2 cellular contexts compared by ENCODE assay signal in genomic region chr3:42663581-42664442, GRCh38.
TF ChIP-seq lines count a peak whose summit lies in the region.

No MANE protein-coding gene starts in this region.

TF ChIP-seq in SK-N-SH, 30 proteins besides CTCF, POLR2A, EP300 and RAD21 (continued from another document):
- TF ChIP-seq MAX (IDR thresholded peaks at IDR 0.05; ENCODE audit: low read depth) (no peak), JUND (IDR thresholded peaks at IDR 0.05) (no peak), NFIC (IDR thresholded peaks at IDR 0.05; ENCODE audit: borderline replicate concordance) (no peak), MXI1 (IDR thresholded peaks at IDR 0.05; ENCODE audit: low read depth, low read length) (no peak), PBX3 (IDR thresholded peaks at IDR 0.05) (no peak), SMC3 (IDR thresholded peaks at IDR 0.05; ENCODE audit: low read depth, low read length) (no peak), FOXJ3 (CRISPR knock-in tag; IDR thresholded peaks at IDR 0.05) (no peak), ELF1 (IDR thresholded peaks at IDR 0.05) (no peak), TAF1 (IDR thresholded peaks at IDR 0.05; ENCODE audit: borderline replicate concordance, low read depth, low read length) (no peak)
- TF ChIP-seq, protein P1, sequence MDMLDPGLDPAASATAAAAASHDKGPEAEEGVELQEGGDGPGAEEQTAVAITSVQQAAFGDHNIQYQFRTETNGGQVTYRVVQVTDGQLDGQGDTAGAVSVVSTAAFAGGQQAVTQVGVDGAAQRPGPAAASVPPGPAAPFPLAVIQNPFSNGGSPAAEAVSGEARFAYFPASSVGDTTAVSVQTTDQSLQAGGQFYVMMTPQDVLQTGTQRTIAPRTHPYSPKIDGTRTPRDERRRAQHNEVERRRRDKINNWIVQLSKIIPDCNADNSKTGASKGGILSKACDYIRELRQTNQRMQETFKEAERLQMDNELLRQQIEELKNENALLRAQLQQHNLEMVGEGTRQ (IDR thresholded peaks at IDR 0.05; ENCODE audit: borderline replicate concordance, low read depth, low read length), result no peak
- TF ChIP-seq, protein P2, sequence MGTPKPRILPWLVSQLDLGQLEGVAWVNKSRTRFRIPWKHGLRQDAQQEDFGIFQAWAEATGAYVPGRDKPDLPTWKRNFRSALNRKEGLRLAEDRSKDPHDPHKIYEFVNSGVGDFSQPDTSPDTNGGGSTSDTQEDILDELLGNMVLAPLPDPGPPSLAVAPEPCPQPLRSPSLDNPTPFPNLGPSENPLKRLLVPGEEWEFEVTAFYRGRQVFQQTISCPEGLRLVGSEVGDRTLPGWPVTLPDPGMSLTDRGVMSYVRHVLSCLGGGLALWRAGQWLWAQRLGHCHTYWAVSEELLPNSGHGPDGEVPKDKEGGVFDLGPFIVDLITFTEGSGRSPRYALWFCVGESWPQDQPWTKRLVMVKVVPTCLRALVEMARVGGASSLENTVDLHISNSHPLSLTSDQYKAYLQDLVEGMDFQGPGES (IDR thresholded peaks at IDR 0.05; ENCODE audit: low read depth, low read length), result no peak
- TF ChIP-seq, protein P3, sequence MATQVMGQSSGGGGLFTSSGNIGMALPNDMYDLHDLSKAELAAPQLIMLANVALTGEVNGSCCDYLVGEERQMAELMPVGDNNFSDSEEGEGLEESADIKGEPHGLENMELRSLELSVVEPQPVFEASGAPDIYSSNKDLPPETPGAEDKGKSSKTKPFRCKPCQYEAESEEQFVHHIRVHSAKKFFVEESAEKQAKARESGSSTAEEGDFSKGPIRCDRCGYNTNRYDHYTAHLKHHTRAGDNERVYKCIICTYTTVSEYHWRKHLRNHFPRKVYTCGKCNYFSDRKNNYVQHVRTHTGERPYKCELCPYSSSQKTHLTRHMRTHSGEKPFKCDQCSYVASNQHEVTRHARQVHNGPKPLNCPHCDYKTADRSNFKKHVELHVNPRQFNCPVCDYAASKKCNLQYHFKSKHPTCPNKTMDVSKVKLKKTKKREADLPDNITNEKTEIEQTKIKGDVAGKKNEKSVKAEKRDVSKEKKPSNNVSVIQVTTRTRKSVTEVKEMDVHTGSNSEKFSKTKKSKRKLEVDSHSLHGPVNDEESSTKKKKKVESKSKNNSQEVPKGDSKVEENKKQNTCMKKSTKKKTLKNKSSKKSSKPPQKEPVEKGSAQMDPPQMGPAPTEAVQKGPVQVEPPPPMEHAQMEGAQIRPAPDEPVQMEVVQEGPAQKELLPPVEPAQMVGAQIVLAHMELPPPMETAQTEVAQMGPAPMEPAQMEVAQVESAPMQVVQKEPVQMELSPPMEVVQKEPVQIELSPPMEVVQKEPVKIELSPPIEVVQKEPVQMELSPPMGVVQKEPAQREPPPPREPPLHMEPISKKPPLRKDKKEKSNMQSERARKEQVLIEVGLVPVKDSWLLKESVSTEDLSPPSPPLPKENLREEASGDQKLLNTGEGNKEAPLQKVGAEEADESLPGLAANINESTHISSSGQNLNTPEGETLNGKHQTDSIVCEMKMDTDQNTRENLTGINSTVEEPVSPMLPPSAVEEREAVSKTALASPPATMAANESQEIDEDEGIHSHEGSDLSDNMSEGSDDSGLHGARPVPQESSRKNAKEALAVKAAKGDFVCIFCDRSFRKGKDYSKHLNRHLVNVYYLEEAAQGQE (IDR thresholded peaks at IDR 0.05; ENCODE audit: low read depth, low read length), result no peak

TF ChIP-seq in SK-N-SH treated with all-trans-retinoic acid at 6 μM for 48 hours, 23 proteins besides CTCF, POLR2A, EP300 and RAD21 (continued from another document):
- TF ChIP-seq, protein P4, sequence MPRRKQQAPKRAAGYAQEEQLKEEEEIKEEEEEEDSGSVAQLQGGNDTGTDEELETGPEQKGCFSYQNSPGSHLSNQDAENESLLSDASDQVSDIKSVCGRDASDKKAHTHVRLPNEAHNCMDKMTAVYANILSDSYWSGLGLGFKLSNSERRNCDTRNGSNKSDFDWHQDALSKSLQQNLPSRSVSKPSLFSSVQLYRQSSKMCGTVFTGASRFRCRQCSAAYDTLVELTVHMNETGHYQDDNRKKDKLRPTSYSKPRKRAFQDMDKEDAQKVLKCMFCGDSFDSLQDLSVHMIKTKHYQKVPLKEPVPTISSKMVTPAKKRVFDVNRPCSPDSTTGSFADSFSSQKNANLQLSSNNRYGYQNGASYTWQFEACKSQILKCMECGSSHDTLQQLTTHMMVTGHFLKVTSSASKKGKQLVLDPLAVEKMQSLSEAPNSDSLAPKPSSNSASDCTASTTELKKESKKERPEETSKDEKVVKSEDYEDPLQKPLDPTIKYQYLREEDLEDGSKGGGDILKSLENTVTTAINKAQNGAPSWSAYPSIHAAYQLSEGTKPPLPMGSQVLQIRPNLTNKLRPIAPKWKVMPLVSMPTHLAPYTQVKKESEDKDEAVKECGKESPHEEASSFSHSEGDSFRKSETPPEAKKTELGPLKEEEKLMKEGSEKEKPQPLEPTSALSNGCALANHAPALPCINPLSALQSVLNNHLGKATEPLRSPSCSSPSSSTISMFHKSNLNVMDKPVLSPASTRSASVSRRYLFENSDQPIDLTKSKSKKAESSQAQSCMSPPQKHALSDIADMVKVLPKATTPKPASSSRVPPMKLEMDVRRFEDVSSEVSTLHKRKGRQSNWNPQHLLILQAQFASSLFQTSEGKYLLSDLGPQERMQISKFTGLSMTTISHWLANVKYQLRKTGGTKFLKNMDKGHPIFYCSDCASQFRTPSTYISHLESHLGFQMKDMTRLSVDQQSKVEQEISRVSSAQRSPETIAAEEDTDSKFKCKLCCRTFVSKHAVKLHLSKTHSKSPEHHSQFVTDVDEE (CRISPR knock-in tag; IDR thresholded peaks at IDR 0.05), result no peak
- TF ChIP-seq ZC3H10 (CRISPR knock-in tag; IDR thresholded peaks at IDR 0.05), result no peak
- TF ChIP-seq ZFP30 (CRISPR knock-in tag; IDR thresholded peaks at IDR 0.05), result no peak
- TF ChIP-seq GLIS3 (CRISPR knock-in tag; IDR thresholded peaks at IDR 0.05), result no peak
- no peak for TF ChIP-seq TCF4 (CRISPR knock-in tag; IDR thresholded peaks at IDR 0.05; ENCODE audit: borderline replicate concordance)
- no peak for TF ChIP-seq CSRNP3 (CRISPR knock-in tag; IDR thresholded peaks at IDR 0.05)
- TF ChIP-seq CSDC2 (CRISPR knock-in tag; IDR thresholded peaks at IDR 0.05), result no peak
- TF ChIP-seq ZNF8 (CRISPR knock-in tag; IDR thresholded peaks at IDR 0.05), result no peak
- TF ChIP-seq ISL1 (CRISPR knock-in tag; IDR thresholded peaks at IDR 0.05), result no peak
- TF ChIP-seq PPARA (CRISPR knock-in tag; IDR thresholded peaks at IDR 0.05; ENCODE audit: borderline replicate concordance), result no peak
- TF ChIP-seq OSR1 (CRISPR knock-in tag; IDR thresholded peaks at IDR 0.05), result no peak
- no peak for TF ChIP-seq CREB5 (CRISPR knock-in tag; IDR thresholded peaks at IDR 0.05; ENCODE audit: low read depth)
- TF ChIP-seq BACH2 (CRISPR knock-in tag; IDR thresholded peaks at IDR 0.05; ENCODE audit: borderline replicate concordance), result no peak
- no peak for TF ChIP-seq POU6F1 (CRISPR knock-in tag; IDR thresholded peaks at IDR 0.05; ENCODE audit: borderline replicate concordance, low read depth)
- no peak for TF ChIP-seq TOX (CRISPR knock-in tag; IDR thresholded peaks at IDR 0.05; ENCODE audit: borderline replicate concordance)
- TF ChIP-seq ARNTL (CRISPR knock-in tag; IDR thresholded peaks at IDR 0.05; ENCODE audit: borderline replicate concordance, low read depth), result no peak
- no peak for TF ChIP-seq SNAI2 (CRISPR knock-in tag; IDR thresholded peaks at IDR 0.05)
